In the genomic region with DNA sequence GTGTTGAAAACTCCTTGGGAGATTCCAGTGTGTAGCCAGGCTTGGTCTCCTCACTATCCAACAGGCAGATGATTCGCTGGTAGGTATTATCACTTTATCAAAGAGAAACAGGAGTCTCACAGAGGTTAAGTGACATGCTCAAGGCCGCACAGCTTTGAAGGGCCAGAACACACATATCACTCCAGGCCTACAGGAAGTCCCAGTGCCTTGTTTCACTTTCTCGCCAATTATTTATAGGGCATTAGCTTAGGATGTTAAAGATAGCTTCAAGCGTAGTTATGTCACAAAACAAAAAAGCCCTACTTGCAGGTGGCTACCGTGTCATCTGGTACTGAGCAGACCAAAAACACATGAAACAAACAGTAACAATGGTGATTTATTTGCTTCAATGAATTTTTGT, we compare ENCODE assay signal across 10 cellular contexts. TPM values are rescaled to one million over a fixed set of nuclear protein-coding genes. Genes with fewer than 3 reads are reported as not detected.
DNase-seq lines count a peak whose midpoint lies in the region; ATAC-seq and TF ChIP-seq lines count a peak whose summit lies in the region.
"Had no signal": no experiment of that assay in that cellular context is flagged by ENCODE, and none has a peak within 500 bp of the region (broad histone marks: within the 10 kb centered on the region; RNA-seq: fewer than 3 reads in every experiment).

No MANE protein-coding gene starts in this region.

- DNase-seq in naive B cell (peak; percentile 66), GM03348 (ENCODE audit: low spot score) (no peak), epidermal melanocyte (ENCODE audit: insufficient read length, low spot score) (no peak), MCF 10A (ENCODE audit: unreplicated experiment) (no peak), COR-L47 (lab: John Stamatoyannopoulos, UW) (no peak)
- DNase-seq: NCI-H1930, posterior cingulate gyrus had no signal

- POLR2A ChIA-PET in MCF 10A (lab: Yijun Ruan, JAX): no interaction called here

- peak overlapping the region; percentile 41 to 86 (median 68) for H3K4me3 Mint-ChIP-seq in naive B cell
- no peak overlapping the region for H3K4me3 Mint-ChIP-seq in MCF 10A (ENCODE audit: unreplicated experiment)

- H3K4me1 Mint-ChIP-seq in naive B cell (peaks cover 63 to 84% (median 83%) of the 10 kb centered on the region in 3 donors), MCF 10A (ENCODE audit: insufficient read depth, unreplicated experiment) (peaks cover 7% of the 10 kb centered on the region)

- intact Hi-C loops in MCF 10A (cut with micrococcal nuclease): no loop called here

- no peaks in the 10 kb centered on the region for H3K27me3 Mint-ChIP-seq in naive B cell
- no peaks in the 10 kb centered on the region for H3K27me3 Mint-ChIP-seq in MCF 10A (ENCODE audit: insufficient read depth, unreplicated experiment)

- CTCF ChIA-PET in MCF 10A (lab: Yijun Ruan, JAX): no interaction called here

- H3K36me3 Mint-ChIP-seq in naive B cell (peaks cover 0 to 5% of the 10 kb centered on the region in 2 donors), MCF 10A (ENCODE audit: insufficient read depth, unreplicated experiment) (peaks cover 8% of the 10 kb centered on the region)

- no peaks in the 10 kb centered on the region for H3K9me3 Mint-ChIP-seq in naive B cell
- no peaks in the 10 kb centered on the region for H3K9me3 Mint-ChIP-seq in MCF 10A (ENCODE audit: unreplicated experiment)

- peak overlapping the region; percentile 97 to 100 (median 98) for H3K27ac Mint-ChIP-seq in naive B cell
- no peak overlapping the region for H3K27ac Mint-ChIP-seq in MCF 10A (ENCODE audit: low read depth, unreplicated experiment)

- TF ChIP-seq CTCF in MCF 10A (IDR thresholded peaks at IDR 0.05; ENCODE audit: unreplicated experiment): no peak

- ATAC-seq in GM18867 (IDR thresholded peaks at IDR 0.05; ENCODE audit: unreplicated experiment) (peak; percentile 68), HG02571 (IDR thresholded peaks at IDR 0.05; ENCODE audit: unreplicated experiment) (peak; percentile 45), HG03565 (IDR thresholded peaks at IDR 0.05; ENCODE audit: unreplicated experiment) (peak; percentile 64), naive B cell (ENCODE audit: low read depth in 2 of 2) (peak; percentile 94 to 97)

- BruUV-seq in MCF 10A (replicated peaks; lab: Mats Ljungman, UMichigan): no TSS peak

RNA-seq across cellular contexts. Expression of gene ATP8A1, which starts 13.2 kb away (rescaled TPM):
- 10 to 100 TPM; 16.7 to 31.0 (median 22.2) TPM for polyA plus RNA-seq in naive B cell (ENCODE audit: low read depth in 6 of 6)
- 0.19 and 0.34 TPM in 2 replicates for total RNA-seq in MCF 10A (2022)

Comparison
In these comparisons a context has a peak if more than half of its experiments do, and no peak if none do; other contexts are left out.
1. ATAC-seq: peak in every context shown above with its lines; median percentile 96 in naive B cell; 68 in GM18867; 64 in HG03565; 45 in HG02571.